ENCODE assay signal across 17 cellular contexts in genomic region chr4:145498430-145498829, GRCh38. TPM values are rescaled to one million over a fixed set of nuclear protein-coding genes. Genes with fewer than 3 reads are reported as not detected.
DNase-seq lines count a peak whose midpoint lies in the region; ATAC-seq and TF ChIP-seq lines count a peak whose summit lies in the region.
"Had no signal": no experiment of that assay in that cellular context is flagged by ENCODE, and none has a peak within 500 bp of the region (broad histone marks: within the 10 kb centered on the region; RNA-seq: fewer than 3 reads in every experiment).

No MANE protein-coding gene starts in this region.

- H3K27ac ChIP-seq in gastrocnemius medialis = peak overlapping the region in 3 of 4 donors; percentile 37 to 47 (median 43)
- H3K27ac ChIP-seq in PC-9 = no peak overlapping the region
- no peak overlapping the region for H3K27ac ChIP-seq in right cardiac atrium (ENCODE audit: low read length)
- H3K27ac ChIP-seq: gastroesophageal sphincter, SJSA1 had no signal

- POLR2A ChIA-PET in PC-9 (lab: Charles Lee; ENCODE audit: unreplicated experiment) = no interaction called here

- peaks cover 30 to 58% of the 10 kb centered on the region in 2 donors for H3K4me1 ChIP-seq in gastrocnemius medialis
- H3K4me1 ChIP-seq in PC-9 (replicated peaks; ENCODE audit: insufficient read depth) = no peaks in the 10 kb centered on the region
- peaks cover 5% of the 10 kb centered on the region for H3K4me1 ChIP-seq in right cardiac atrium (ENCODE audit: control insufficient read depth, insufficient read depth, low read length)
- H3K4me1 ChIP-seq: SJSA1 had no signal

- ATAC-seq in GM19372 (IDR thresholded peaks at IDR 0.05; ENCODE audit: low read depth, unreplicated experiment) = peak; percentile 58
- peak; percentile 73 for ATAC-seq in HG02642 (IDR thresholded peaks at IDR 0.05; ENCODE audit: poor library complexity, unreplicated experiment)
- ATAC-seq in HG03280 (IDR thresholded peaks at IDR 0.05; ENCODE audit: unreplicated experiment) = peak; percentile 79
- ATAC-seq in gastrocnemius medialis = no peak
- ATAC-seq in right cardiac atrium = no peak
- ATAC-seq: gastroesophageal sphincter; naive thymus-derived CD8-positive, alpha-beta T cell had no signal

- H3K36me3 ChIP-seq in gastrocnemius medialis = no peaks in the 10 kb centered on the region
- H3K36me3 ChIP-seq in PC-9 (ENCODE audit: low read depth) = no peaks in the 10 kb centered on the region; the same call in 1 of the 2 replicates
- H3K36me3 ChIP-seq: gastroesophageal sphincter, SJSA1 had no signal

- no peaks in the 10 kb centered on the region for H3K79me2 ChIP-seq in PC-9 (ENCODE audit: low read depth)

- H3K27me3 ChIP-seq in gastrocnemius medialis = no peaks in the 10 kb centered on the region
- H3K27me3 ChIP-seq in PC-9 (ENCODE audit: insufficient read depth, low read depth) = no peaks in the 10 kb centered on the region
- H3K27me3 ChIP-seq in right cardiac atrium (ENCODE audit: control insufficient read depth, insufficient read depth) = no peaks in the 10 kb centered on the region
- H3K27me3 ChIP-seq: gastroesophageal sphincter, SJSA1 had no signal

- TF ChIP-seq CTCF in gastrocnemius medialis (IDR thresholded peaks at IDR 0.05 in 4 of 5, conservative IDR thresholded peaks at IDR 0.05 in 1 of 5) (no peak), PC-9 (conservative IDR thresholded peaks at IDR 0.05) (no peak)

- H4K20me1 ChIP-seq in PC-9 (ENCODE audit: insufficient read depth) = no peaks in the 10 kb centered on the region

- in situ Hi-C loops in gastrocnemius medialis (cut with MboI; ENCODE audit: low sequenced_read_pairs in 4 of 4) = no loop called here

- CTCF ChIA-PET in PC-9 (lab: Charles Lee) = no interaction called here

- no peak overlapping the region for H3K4me3 ChIP-seq in gastrocnemius medialis
- no peak overlapping the region for H3K4me3 ChIP-seq in PC-9
- no peak overlapping the region for H3K4me3 ChIP-seq in right cardiac atrium (ENCODE audit: low read length)
- H3K4me3 ChIP-seq: gastroesophageal sphincter, SJSA1 had no signal

- DNase-seq in gastrocnemius medialis (no peak), putamen (ENCODE audit: low spot score) (no peak), PC-9 (no peak), right cardiac atrium (no peak)
- no peak for DNase-seq in activated CD4-positive, CD25-positive, alpha-beta regulatory T cell treated with anti-CD3 and anti-CD28 coated beads, Interleukin-2, amount 50 U/mL, for 72 hours
- DNase-seq: activated CD4-positive, CD25-positive, alpha-beta regulatory T cell; activated T-cell treated with anti-CD3 and anti-CD28 coated beads, Interleukin-2, amount 50 U/mL, for 1 hour; aorta; effector CD8-positive, alpha-beta T cell; naive thymus-derived CD8-positive, alpha-beta T cell; NCI-H1048; NCI-H69 had no signal

- H3K9me2 ChIP-seq in PC-9 (ENCODE audit: insufficient read depth) = no peaks in the 10 kb centered on the region

- no peak for TF ChIP-seq POLR2A in gastrocnemius medialis (IDR thresholded peaks at IDR 0.05)

- no TSS peak for BruUV-seq in PC-9 (replicated peaks; lab: Mats Ljungman, UMichigan)

- intact Hi-C loops in gastrocnemius medialis (cut with DNase I; ENCODE audit: low total_unique reads) (no loop called here), PC-9 (cut with micrococcal nuclease; ENCODE audit: unreplicated experiment) (no loop called here), right cardiac atrium (cut with DNase I) (no loop called here)

- no peak overlapping the region for H2AFZ ChIP-seq in PC-9

- H3K9me3 ChIP-seq in gastrocnemius medialis (no peaks in the 10 kb centered on the region), PC-9 (ENCODE audit: insufficient read depth, low read depth) (no peaks in the 10 kb centered on the region), right cardiac atrium (ENCODE audit: control insufficient read depth, low read length) (no peaks in the 10 kb centered on the region)
- H3K9me3 ChIP-seq: gastroesophageal sphincter, SJSA1 had no signal

- no peak overlapping the region for H3K4me2 ChIP-seq in PC-9

- no peaks in the 10 kb centered on the region for H3F3A ChIP-seq in PC-9 (ENCODE audit: insufficient read depth, low read depth)

RNA-seq across cellular contexts. Expression of gene SMAD1, which starts 16.8 kb away (rescaled TPM):
- total RNA-seq in gastrocnemius medialis (10 to 100 TPM; 19.9 to 33.9 (median 21.7) TPM), PC-9 (2021) (15.1 and 16.1 TPM in 2 replicates), right cardiac atrium (10 to 100 TPM in 1 of 4 donors, 1 to 10 TPM in 3; 8.3 to 12.0 (median 9.5) TPM)
- polyA plus RNA-seq in right cardiac atrium = 2.8 TPM
- total RNA-seq: naive thymus-derived CD8-positive, alpha-beta T cell had no signal

Comparison
In these comparisons a context has a peak if more than half of its experiments do, and no peak if none do; other contexts are left out.
1. ATAC-seq: peak in GM19372 (single experiment), HG02642 (single experiment) and HG03280 (single experiment); none in gastrocnemius medialis (0 of 2) and right cardiac atrium (0 of 2).
2. H3K27ac ChIP-seq: peak in gastrocnemius medialis (3 of 4); none in PC-9 (single experiment) and right cardiac atrium (single experiment).